1 cellular context compared by ENCODE assay signal in genomic region chr4:6892190-6892908, GRCh38.
TF ChIP-seq lines count a peak whose summit lies in the region.

No MANE protein-coding gene starts in this region.

TF ChIP-seq in K562, 482 proteins besides CTCF, POLR2A, EP300 and RAD21 (continued from another document and continues in another):
- TF ChIP-seq, protein P1, sequence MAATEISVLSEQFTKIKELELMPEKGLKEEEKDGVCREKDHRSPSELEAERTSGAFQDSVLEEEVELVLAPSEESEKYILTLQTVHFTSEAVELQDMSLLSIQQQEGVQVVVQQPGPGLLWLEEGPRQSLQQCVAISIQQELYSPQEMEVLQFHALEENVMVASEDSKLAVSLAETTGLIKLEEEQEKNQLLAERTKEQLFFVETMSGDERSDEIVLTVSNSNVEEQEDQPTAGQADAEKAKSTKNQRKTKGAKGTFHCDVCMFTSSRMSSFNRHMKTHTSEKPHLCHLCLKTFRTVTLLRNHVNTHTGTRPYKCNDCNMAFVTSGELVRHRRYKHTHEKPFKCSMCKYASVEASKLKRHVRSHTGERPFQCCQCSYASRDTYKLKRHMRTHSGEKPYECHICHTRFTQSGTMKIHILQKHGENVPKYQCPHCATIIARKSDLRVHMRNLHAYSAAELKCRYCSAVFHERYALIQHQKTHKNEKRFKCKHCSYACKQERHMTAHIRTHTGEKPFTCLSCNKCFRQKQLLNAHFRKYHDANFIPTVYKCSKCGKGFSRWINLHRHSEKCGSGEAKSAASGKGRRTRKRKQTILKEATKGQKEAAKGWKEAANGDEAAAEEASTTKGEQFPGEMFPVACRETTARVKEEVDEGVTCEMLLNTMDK (IDR thresholded peaks at IDR 0.05; ENCODE audit: borderline replicate concordance, insufficient read depth, low read depth, low read length, poor library complexity, severe bottlenecking), result peak; percentile 47
- TF ChIP-seq TEAD4 (IDR thresholded peaks at IDR 0.05; ENCODE audit: low read length) (no peak), TEAD4 (CRISPR knock-in tag; IDR thresholded peaks at IDR 0.05; ENCODE audit: borderline replicate concordance) (0 out of 2 replicates have a peak, but pooled peaks have one; percentile 31), CTBP1 (IDR thresholded peaks at IDR 0.05; ENCODE audit: borderline replicate concordance) (peak; percentile 82), NBN (IDR thresholded peaks at IDR 0.05; ENCODE audit: low read depth) (peak; percentile 52; the same call in 1 of the 2 replicates), SIN3A (IDR thresholded peaks at IDR 0.05; ENCODE audit: borderline replicate concordance in 2 of 2, control insufficient read depth in 1 of 2, low read depth in 2 of 2, low read length in 2 of 2) (peak in 1 of 2 experiments; percentile 65; a peak in 1 of 4 replicates), MCM2 (IDR thresholded peaks at IDR 0.05; ENCODE audit: low read depth) (no peak), NUFIP1 (IDR thresholded peaks at IDR 0.05; ENCODE audit: partially characterized antibody) (no peak), SMAD1 (IDR thresholded peaks at IDR 0.05; ENCODE audit: low read depth, low read length, partially characterized antibody) (peak; percentile 11), HDAC2 (IDR thresholded peaks at IDR 0.05) (0 out of 2 replicates have a peak, but pooled peaks have one; percentile 26), ZNF384 (IDR thresholded peaks at IDR 0.05; ENCODE audit: low read depth, low read length) (no peak), MAFF (IDR thresholded peaks at IDR 0.05; ENCODE audit: low read length) (peak; percentile 46), ETV5 (CRISPR knock-in tag; IDR thresholded peaks at IDR 0.05; ENCODE audit: low read depth) (peak; percentile 62), NFE2 (IDR thresholded peaks at IDR 0.05; ENCODE audit: low read depth) (peak; percentile 89), RNF2 (IDR thresholded peaks at IDR 0.05) (peak; percentile 43; the same call in 1 of the 2 replicates), ELF1 (tag; IDR thresholded peaks at IDR 0.05) (peak; percentile 43; the same call in 1 of the 2 replicates), CREB5 (CRISPR knock-in tag; IDR thresholded peaks at IDR 0.05) (no peak), SRSF9 (IDR thresholded peaks at IDR 0.05; ENCODE audit: borderline replicate concordance, low read depth, low read length) (no peak), CREM (IDR thresholded peaks at IDR 0.05; ENCODE audit: low read depth) (peak; percentile 80), ZNF3 (CRISPR knock-in tag; IDR thresholded peaks at IDR 0.05) (no peak), VEZF1 (CRISPR knock-in tag; IDR thresholded peaks at IDR 0.05) (peak; percentile 77), MBD2 (IDR thresholded peaks at IDR 0.05; ENCODE audit: borderline replicate concordance, low read depth) (peak; percentile 48; the same call in 1 of the 2 replicates), RB1 (IDR thresholded peaks at IDR 0.05; ENCODE audit: low read depth) (peak; percentile 35; the same call in 1 of the 2 replicates), BRD9 (IDR thresholded peaks at IDR 0.05; ENCODE audit: low read depth, partially characterized antibody) (peak; percentile 41), EP400 (IDR thresholded peaks at IDR 0.05) (peak; percentile 47), ZBTB2 (IDR thresholded peaks at IDR 0.05) (peak; percentile 58; the same call in 1 of the 2 replicates), MYC (IDR thresholded peaks at IDR 0.05; ENCODE audit: low read depth, low read length) (peak; percentile 59), MYC (CRISPR knock-in tag; IDR thresholded peaks at IDR 0.05; ENCODE audit: borderline replicate concordance, low read depth) (no peak), PKNOX1 (IDR thresholded peaks at IDR 0.05) (peak; percentile 68), ILF3 (IDR thresholded peaks at IDR 0.05; ENCODE audit: borderline replicate concordance) (no peak), ZNF140 (CRISPR knock-in tag; IDR thresholded peaks at IDR 0.05) (no peak), POLR3G (IDR thresholded peaks at IDR 0.05; ENCODE audit: extremely low read depth, insufficient read length, insufficient replicate concordance) (no peak), PHF8 (IDR thresholded peaks at IDR 0.05; ENCODE audit: borderline replicate concordance, low read length) (peak; percentile 52; the same call in 1 of the 2 replicates), NFIC (IDR thresholded peaks at IDR 0.05) (peak; percentile 50), ZNF431 (CRISPR knock-in tag; IDR thresholded peaks at IDR 0.05) (no peak), AFF1 (IDR thresholded peaks at IDR 0.05; ENCODE audit: low read depth in 1 of 2, partially characterized antibody in 2 of 2) (peak in 1 of 2 experiments; percentile 37), ZFP36 (IDR thresholded peaks at IDR 0.05; ENCODE audit: low read depth, low read length, partially characterized antibody) (peak; percentile 19)
- TF ChIP-seq, protein P2, sequence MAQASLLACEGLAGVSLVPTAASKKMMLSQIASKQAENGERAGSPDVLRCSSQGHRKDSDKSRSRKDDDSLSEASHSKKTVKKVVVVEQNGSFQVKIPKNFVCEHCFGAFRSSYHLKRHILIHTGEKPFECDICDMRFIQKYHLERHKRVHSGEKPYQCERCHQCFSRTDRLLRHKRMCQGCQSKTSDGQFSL (CRISPR knock-in tag; IDR thresholded peaks at IDR 0.05), result peak; percentile 3; the same call in 1 of the 2 replicates
- TF ChIP-seq, protein P2 (tag; IDR thresholded peaks at IDR 0.05), result no peak
- TF ChIP-seq, protein P3, sequence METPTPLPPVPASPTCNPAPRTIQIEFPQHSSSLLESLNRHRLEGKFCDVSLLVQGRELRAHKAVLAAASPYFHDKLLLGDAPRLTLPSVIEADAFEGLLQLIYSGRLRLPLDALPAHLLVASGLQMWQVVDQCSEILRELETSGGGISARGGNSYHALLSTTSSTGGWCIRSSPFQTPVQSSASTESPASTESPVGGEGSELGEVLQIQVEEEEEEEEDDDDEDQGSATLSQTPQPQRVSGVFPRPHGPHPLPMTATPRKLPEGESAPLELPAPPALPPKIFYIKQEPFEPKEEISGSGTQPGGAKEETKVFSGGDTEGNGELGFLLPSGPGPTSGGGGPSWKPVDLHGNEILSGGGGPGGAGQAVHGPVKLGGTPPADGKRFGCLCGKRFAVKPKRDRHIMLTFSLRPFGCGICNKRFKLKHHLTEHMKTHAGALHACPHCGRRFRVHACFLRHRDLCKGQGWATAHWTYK (CRISPR knock-in tag; IDR thresholded peaks at IDR 0.05), result no peak; the same call in 1 of the 2 replicates
- TF ChIP-seq, protein P4, sequence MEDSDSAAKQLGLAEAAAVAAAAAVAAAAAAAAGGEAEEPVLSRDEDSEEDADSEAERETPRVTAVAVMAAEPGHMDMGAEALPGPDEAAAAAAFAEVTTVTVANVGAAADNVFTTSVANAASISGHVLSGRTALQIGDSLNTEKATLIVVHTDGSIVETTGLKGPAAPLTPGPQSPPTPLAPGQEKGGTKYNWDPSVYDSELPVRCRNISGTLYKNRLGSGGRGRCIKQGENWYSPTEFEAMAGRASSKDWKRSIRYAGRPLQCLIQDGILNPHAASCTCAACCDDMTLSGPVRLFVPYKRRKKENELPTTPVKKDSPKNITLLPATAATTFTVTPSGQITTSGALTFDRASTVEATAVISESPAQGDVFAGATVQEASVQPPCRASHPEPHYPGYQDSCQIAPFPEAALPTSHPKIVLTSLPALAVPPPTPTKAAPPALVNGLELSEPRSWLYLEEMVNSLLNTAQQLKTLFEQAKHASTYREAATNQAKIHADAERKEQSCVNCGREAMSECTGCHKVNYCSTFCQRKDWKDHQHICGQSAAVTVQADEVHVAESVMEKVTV (CRISPR knock-in tag; IDR thresholded peaks at IDR 0.05), result no peak
- TF ChIP-seq, protein P5, sequence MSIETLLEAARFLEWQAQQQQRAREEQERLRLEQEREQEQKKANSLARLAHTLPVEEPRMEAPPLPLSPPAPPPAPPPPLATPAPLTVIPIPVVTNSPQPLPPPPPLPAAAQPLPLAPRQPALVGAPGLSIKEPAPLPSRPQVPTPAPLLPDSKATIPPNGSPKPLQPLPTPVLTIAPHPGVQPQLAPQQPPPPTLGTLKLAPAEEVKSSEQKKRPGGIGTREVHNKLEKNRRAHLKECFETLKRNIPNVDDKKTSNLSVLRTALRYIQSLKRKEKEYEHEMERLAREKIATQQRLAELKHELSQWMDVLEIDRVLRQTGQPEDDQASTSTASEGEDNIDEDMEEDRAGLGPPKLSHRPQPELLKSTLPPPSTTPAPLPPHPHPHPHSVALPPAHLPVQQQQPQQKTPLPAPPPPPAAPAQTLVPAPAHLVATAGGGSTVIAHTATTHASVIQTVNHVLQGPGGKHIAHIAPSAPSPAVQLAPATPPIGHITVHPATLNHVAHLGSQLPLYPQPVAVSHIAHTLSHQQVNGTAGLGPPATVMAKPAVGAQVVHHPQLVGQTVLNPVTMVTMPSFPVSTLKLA (conservative IDR thresholded peaks at IDR 0.05), result peak in 1 of 2 experiments; percentile 68; a peak in 2 of 4 replicates
- TF ChIP-seq, protein P6, sequence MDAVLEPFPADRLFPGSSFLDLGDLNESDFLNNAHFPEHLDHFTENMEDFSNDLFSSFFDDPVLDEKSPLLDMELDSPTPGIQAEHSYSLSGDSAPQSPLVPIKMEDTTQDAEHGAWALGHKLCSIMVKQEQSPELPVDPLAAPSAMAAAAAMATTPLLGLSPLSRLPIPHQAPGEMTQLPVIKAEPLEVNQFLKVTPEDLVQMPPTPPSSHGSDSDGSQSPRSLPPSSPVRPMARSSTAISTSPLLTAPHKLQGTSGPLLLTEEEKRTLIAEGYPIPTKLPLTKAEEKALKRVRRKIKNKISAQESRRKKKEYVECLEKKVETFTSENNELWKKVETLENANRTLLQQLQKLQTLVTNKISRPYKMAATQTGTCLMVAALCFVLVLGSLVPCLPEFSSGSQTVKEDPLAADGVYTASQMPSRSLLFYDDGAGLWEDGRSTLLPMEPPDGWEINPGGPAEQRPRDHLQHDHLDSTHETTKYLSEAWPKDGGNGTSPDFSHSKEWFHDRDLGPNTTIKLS (IDR thresholded peaks at IDR 0.05; ENCODE audit: borderline replicate concordance, low read depth), result 0 out of 2 replicates have a peak, but pooled peaks have one; percentile 23
